Comparison of ENCODE assay signal across 9 cellular contexts in the genomic region with DNA sequence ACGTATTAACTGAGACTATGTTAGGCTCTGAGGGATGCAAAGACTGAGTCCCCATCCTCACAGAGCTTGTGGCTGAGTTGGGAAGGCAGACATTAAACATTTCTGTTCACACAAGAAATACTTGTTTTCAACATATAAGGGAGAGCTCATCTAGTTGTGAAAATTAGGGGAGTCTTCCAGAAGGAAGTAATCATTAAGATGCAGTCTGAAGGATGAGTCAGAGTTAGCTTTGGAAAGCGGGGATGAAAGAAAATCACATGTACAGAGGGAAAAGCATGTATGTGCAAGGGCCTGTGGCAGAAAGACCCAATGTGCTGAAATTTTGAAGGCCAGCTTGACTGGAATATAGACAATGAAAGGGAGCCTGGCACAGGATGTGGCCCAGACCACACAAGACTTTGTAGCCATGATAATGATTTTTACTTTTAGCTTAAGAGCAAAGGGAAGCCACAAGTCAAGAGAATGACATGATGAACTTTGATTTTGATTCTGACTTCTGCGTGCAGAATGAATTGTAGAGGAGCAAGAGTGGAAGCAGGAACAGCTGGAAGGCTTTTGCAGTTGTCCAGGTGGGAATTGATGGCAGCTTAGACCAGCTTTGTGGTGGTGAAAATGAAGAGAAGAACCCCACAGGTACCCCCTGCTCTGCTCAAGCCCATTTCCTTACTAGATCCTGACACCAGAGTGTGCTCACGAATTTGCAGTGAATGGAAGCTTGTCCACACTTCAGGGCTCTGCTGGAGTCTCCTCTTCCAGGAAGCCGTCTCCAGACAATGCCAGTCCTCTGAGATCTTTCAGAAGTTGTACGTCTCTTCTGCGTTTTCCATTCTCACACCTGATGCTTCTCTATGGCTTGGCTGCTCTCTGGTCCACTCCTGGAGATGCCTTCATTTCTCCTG.
DNase-seq lines count a peak whose midpoint lies in the region; FAIRE-seq and TF ChIP-seq lines count a peak whose summit lies in the region.
"Had no signal": no experiment of that assay in that cellular context is flagged by ENCODE, and none has a peak within 500 bp of the region (broad histone marks: within the 10 kb centered on the region; RNA-seq: fewer than 3 reads in every experiment).

No MANE protein-coding gene starts in this region.

- H4K8ac ChIP-seq in neuronal stem cell (ENCODE audit: low read depth, low read length) = no peak overlapping the region

- no peak overlapping the region for H2BK5ac ChIP-seq in neuronal stem cell (ENCODE audit: low read length)

- H3K9me2 ChIP-seq in SU-DHL-6 (replicated peaks; ENCODE audit: insufficient read depth, low read length) = no peaks in the 10 kb centered on the region

- no peaks in the 10 kb centered on the region for H3F3A ChIP-seq in SU-DHL-6 (ENCODE audit: insufficient read depth)

- H3K9me3 ChIP-seq in SU-DHL-6 (ENCODE audit: insufficient read depth, low read length) = no peaks in the 10 kb centered on the region
- no peaks in the 10 kb centered on the region for H3K9me3 ChIP-seq in neuronal stem cell (replicated peaks in 1 of 2; ENCODE audit: control insufficient read depth in 2 of 2, insufficient read depth in 1 of 2, low read depth in 1 of 2, low read length in 2 of 2)
- H3K9me3 ChIP-seq: colonic mucosa had no signal

- H2AFZ ChIP-seq in SU-DHL-6 (ENCODE audit: low read depth, low read length, severe bottlenecking) = no peak overlapping the region
- H2AFZ ChIP-seq in neuronal stem cell (ENCODE audit: low read length) = no peak overlapping the region

- H3K23ac ChIP-seq in neuronal stem cell (ENCODE audit: low read depth, low read length, poor library complexity) = no peak overlapping the region

- peak; percentile 57 for TF ChIP-seq CTCF in 22Rv1 (IDR thresholded peaks at IDR 0.05)
- peak; percentile 5 for TF ChIP-seq CTCF in SU-DHL-6 (IDR thresholded peaks at IDR 0.05; ENCODE audit: insufficient read depth, low read length, poor library complexity, severe bottlenecking)
- TF ChIP-seq CTCF in fibroblast of mammary gland (conservative IDR thresholded peaks at IDR 0.05; ENCODE audit: control insufficient read depth, insufficient read depth, low read depth, low read length) = peak; percentile 4

- no peak overlapping the region for H2BK12ac ChIP-seq in neuronal stem cell (ENCODE audit: low read length)

- H3K9ac ChIP-seq in SU-DHL-6 (ENCODE audit: low read length) (no peak overlapping the region), neuronal stem cell (ENCODE audit: low read depth, low read length, poor library complexity) (no peak overlapping the region)

- no peaks in the 10 kb centered on the region for H3K79me2 ChIP-seq in SU-DHL-6 (ENCODE audit: insufficient read depth, low read length)

- no peak overlapping the region for H3K27ac ChIP-seq in 22Rv1
- H3K27ac ChIP-seq in SU-DHL-6 (ENCODE audit: low read depth, low read length) = no peak overlapping the region
- no peak overlapping the region for H3K27ac ChIP-seq in neuronal stem cell (replicated peaks; ENCODE audit: low read length)

- H3K4me2 ChIP-seq in SU-DHL-6 (ENCODE audit: low read depth, low read length, poor library complexity, severe bottlenecking) (no peak overlapping the region), neuronal stem cell (ENCODE audit: insufficient read depth, low read length, poor library complexity, severe bottlenecking) (no peak overlapping the region)

- H3K4ac ChIP-seq in neuronal stem cell (ENCODE audit: low read length) = no peak overlapping the region

- no peaks in the 10 kb centered on the region for H4K20me1 ChIP-seq in SU-DHL-6 (ENCODE audit: low read depth, low read length)

- H3K4me3 ChIP-seq in SU-DHL-6 (ENCODE audit: insufficient read depth, low read length, poor library complexity, severe bottlenecking) = no peak overlapping the region
- no peak overlapping the region for H3K4me3 ChIP-seq in fibroblast of mammary gland (ENCODE audit: control insufficient read depth, low read depth, low read length)
- H3K4me3 ChIP-seq in neuronal stem cell (ENCODE audit: low read length in 2 of 2) = no peak overlapping the region
- H3K4me3 ChIP-seq: colonic mucosa had no signal

- H3K36me3 ChIP-seq in SU-DHL-6 (ENCODE audit: low read length) = no peaks in the 10 kb centered on the region
- H3K36me3 ChIP-seq in neuronal stem cell (replicated peaks in 1 of 2; ENCODE audit: control insufficient read depth in 2 of 2, insufficient read depth in 2 of 2, low read length in 2 of 2) = no peaks in the 10 kb centered on the region
- H3K36me3 ChIP-seq: colonic mucosa had no signal

- no peak overlapping the region for H3K18ac ChIP-seq in neuronal stem cell (ENCODE audit: low read length)

- H3K79me1 ChIP-seq in neuronal stem cell (ENCODE audit: low read depth, low read length) = no peaks in the 10 kb centered on the region

- H2BK120ac ChIP-seq in neuronal stem cell (ENCODE audit: low read depth, low read length) = no peak overlapping the region

- in situ Hi-C loops in Caki2 (cut with HindIII; ENCODE audit: low pct_unique_long_range_greater_than_20kb, low sequenced_read_pairs) = no loop called here

- no peaks in the 10 kb centered on the region for H3K27me3 ChIP-seq in SU-DHL-6 (ENCODE audit: low read length)
- no peaks in the 10 kb centered on the region for H3K27me3 ChIP-seq in neuronal stem cell (ENCODE audit: control insufficient read depth in 3 of 3, insufficient read depth in 3 of 3, low read depth in 1 of 3, low read length in 3 of 3)
- H3K27me3 ChIP-seq: colonic mucosa had no signal

- no peak overlapping the region for H3K14ac ChIP-seq in neuronal stem cell (ENCODE audit: low read length)

- H2AK5ac ChIP-seq in neuronal stem cell (ENCODE audit: low read depth, low read length) = no peak overlapping the region

- no peak overlapping the region for H2BK15ac ChIP-seq in neuronal stem cell (ENCODE audit: low read length)

- no CpG with 5 or more reads among the region's 7 CpGs for WGBS in neuronal stem cell (ENCODE audit: extremely low coverage in 2 of 2, insufficient read length in 2 of 2, insufficient replicate concordance in 1 of 2), 2 donors

- peak; percentile 44 for DNase-seq in Caki2 (ENCODE audit: low read depth)
- DNase-seq in fibroblast of mammary gland (ENCODE audit: low read depth) = peak; percentile 64
- no peak for DNase-seq in HTR-8/SVneo (ENCODE audit: insufficient read length, low spot score)
- DNase-seq in NCI-H2171 treated with DMSO at 0.1 percent for 48 hours (lab: John Stamatoyannopoulos, UW) = no peak
- no peak for DNase-seq in neuronal stem cell (ENCODE audit: low spot score)
- no peak for DNase-seq in DMS114 treated with DMSO at 0.1 percent for 48 hours (lab: John Stamatoyannopoulos, UW; ENCODE audit: unreplicated experiment)

- H4K91ac ChIP-seq in neuronal stem cell (ENCODE audit: low read depth, low read length, poor library complexity) = no peak overlapping the region

- FAIRE-seq in HTR-8/SVneo (lab: Jason Lieb, UNC) = no peak

- H3K4me1 ChIP-seq in neuronal stem cell (ENCODE audit: control insufficient read depth in 2 of 2, insufficient read depth in 1 of 2, low read depth in 1 of 2, low read length in 2 of 2) = peaks cover 0 to 3% of the 10 kb centered on the region in 2 donors
- H3K4me1 ChIP-seq: colonic mucosa had no signal

Comparison
In these comparisons a context has a peak if more than half of its experiments do, and no peak if none do; other contexts are left out.
1. CTCF ChIP-seq: peak in every context shown above with its lines; median percentile 57 in 22Rv1; 5 in SU-DHL-6; 4 in fibroblast of mammary gland.
2. DNase-seq: peak in Caki2 (single experiment) and fibroblast of mammary gland (single experiment); none in HTR-8/SVneo (single experiment), NCI-H2171 treated with DMSO at 0.1 percent for 48 hours (single experiment), neuronal stem cell (single experiment) and DMS114 treated with DMSO at 0.1 percent for 48 hours (single experiment).